In genomic region chr12:67025543-67026114, GRCh38 we compare ENCODE assay signal across 9 cellular contexts.
DNase-seq lines count a peak whose midpoint lies in the region; ATAC-seq and TF ChIP-seq lines count a peak whose summit lies in the region.
"Had no signal": no experiment of that assay in that cellular context is flagged by ENCODE, and none has a peak within 500 bp of the region (broad histone marks: within the 10 kb centered on the region; RNA-seq: fewer than 3 reads in every experiment).

No MANE protein-coding gene starts in this region.

- H3K36me3 Mint-ChIP-seq in chondrocyte (ENCODE audit: low read depth) (no peaks in the 10 kb centered on the region), neural crest cell (ENCODE audit: low read depth) (peaks cover 4% of the 10 kb centered on the region)

- peak; percentile 10 to 58 for DNase-seq in NCI-H524 (lab: John Stamatoyannopoulos, UW)
- DNase-seq in NCI-H524 treated with DMSO at 0.1 percent for 48 hours (lab: John Stamatoyannopoulos, UW): no peak
- DNase-seq in M059J (ENCODE audit: low read depth): peak; percentile 32
- peak; percentile 8 for DNase-seq in T1000 (lab: John Stamatoyannopoulos, UW)
- DNase-seq in chondrocyte (ENCODE audit: low spot score): no peak
- peak; percentile 66 for DNase-seq in neural crest cell (ENCODE audit: low read depth, low spot score)
- no peak for DNase-seq in KG1 (lab: John Stamatoyannopoulos, UW)
- DNase-seq: left cardiac atrium had no signal

- H3K27ac Mint-ChIP-seq in chondrocyte (ENCODE audit: unreplicated experiment): no peak overlapping the region
- no peak overlapping the region for H3K27ac Mint-ChIP-seq in neural crest cell (ENCODE audit: unreplicated experiment)

- H3K27me3 Mint-ChIP-seq in chondrocyte (ENCODE audit: low read depth): no peaks in the 10 kb centered on the region
- no peaks in the 10 kb centered on the region for H3K27me3 Mint-ChIP-seq in neural crest cell (ENCODE audit: low read depth)

- H3K4me1 Mint-ChIP-seq in chondrocyte (ENCODE audit: low read depth) (peaks cover 7% of the 10 kb centered on the region), neural crest cell (peaks cover 17% of the 10 kb centered on the region)

- peak; percentile 85 for TF ChIP-seq CTCF in chondrocyte (IDR thresholded peaks at IDR 0.05)
- peak; percentile 76 for TF ChIP-seq CTCF in neural crest cell (conservative IDR thresholded peaks at IDR 0.05)

- H3K4me3 Mint-ChIP-seq in chondrocyte (ENCODE audit: unreplicated experiment): no peak overlapping the region
- no peak overlapping the region for H3K4me3 Mint-ChIP-seq in neural crest cell

- no peaks in the 10 kb centered on the region for H3K9me3 Mint-ChIP-seq in chondrocyte (ENCODE audit: low read depth)
- no peaks in the 10 kb centered on the region for H3K9me3 Mint-ChIP-seq in neural crest cell

- ATAC-seq in GM21737 (IDR thresholded peaks at IDR 0.05; ENCODE audit: unreplicated experiment): peak; percentile 71

Comparison
In these comparisons a context has a peak if more than half of its experiments do, and no peak if none do; other contexts are left out.
1. DNase-seq: peak in NCI-H524 (2 of 2), M059J (single experiment), T1000 (single experiment) and neural crest cell (single experiment); none in NCI-H524 treated with DMSO at 0.1 percent for 48 hours (single experiment), chondrocyte (single experiment) and KG1 (single experiment).